In genomic region chr7:117435475-117436043, GRCh38 we compare ENCODE assay signal across 9 cellular contexts. TPM values are rescaled to one million over a fixed set of nuclear protein-coding genes. Genes with fewer than 3 reads are reported as not detected.
DNase-seq lines count a peak whose midpoint lies in the region; ATAC-seq, FAIRE-seq and TF ChIP-seq lines count a peak whose summit lies in the region.
"Had no signal": no experiment of that assay in that cellular context is flagged by ENCODE, and none has a peak within 500 bp of the region (broad histone marks: within the 10 kb centered on the region; RNA-seq: fewer than 3 reads in every experiment).

No MANE protein-coding gene starts in this region.

- H3K9ac ChIP-seq in H1 (replicated peaks in 1 of 4; ENCODE audit: extremely low read depth in 1 of 4, low read depth in 3 of 4, low read length in 3 of 4), result no peak overlapping the region

- DNase-seq in GM13977 (ENCODE audit: low spot score) (peak; percentile 60), H1 (ENCODE audit: low read depth in 1 of 2, low spot score in 2 of 2) (no peak), ovary (no peak)
- no peak for DNase-seq in stimulated activated CD4-positive, alpha-beta T cell treated with anti-CD3 and anti-CD28 coated beads, Interleukin-1b, Interleukin-23, amount 100 ng/mL, for 48 hours
- DNase-seq in activated CD4-positive, alpha-beta T cell treated with anti-CD3 and anti-CD28 coated beads for 48 hours, result no peak
- no peak for DNase-seq in effector CD4-positive, alpha-beta T cell
- DNase-seq: IMR-90 had no signal

- H3K27ac ChIP-seq in H1 (ENCODE audit: low read depth, low read length) (no peak overlapping the region), ovary (no peak overlapping the region)

- 0 out of 7 replicates have a peak, but pooled peaks cover 0 to 2% (median 0%) of the 10 kb centered on the region in 4 experiments for H3K4me1 ChIP-seq in H1 (replicated peaks in 1 of 4; ENCODE audit: control insufficient read depth in 3 of 4, insufficient read depth in 4 of 4, low read length in 3 of 4)
- no peaks in the 10 kb centered on the region for H3K4me1 ChIP-seq in ovary (ENCODE audit: insufficient read depth)

- no peaks in the 10 kb centered on the region for H3K36me3 ChIP-seq in H1 (ENCODE audit: control insufficient read depth in 2 of 4, insufficient read depth in 4 of 4, low read length in 3 of 4)
- no peaks in the 10 kb centered on the region for H3K36me3 ChIP-seq in ovary

- POLR2A ChIA-PET in H1 (lab: Charles Lee; ENCODE audit: partially characterized antibody), result no interaction called here

- H4K91ac ChIP-seq in H1 (replicated peaks; ENCODE audit: insufficient read length, low read length), result no peak overlapping the region

- H3K79me1 ChIP-seq in H1 (ENCODE audit: low read depth, low read length), result no peaks in the 10 kb centered on the region

- CTCF ChIA-PET in H1 (lab: Charles Lee; ENCODE audit: partially characterized antibody), result interaction anchor here (1.4 kb wide), 1 partner anchor 32 kb away, joined by 3 read pairs; no protein-coding TSS in a partner anchor

- no peak overlapping the region for H3K4me3 ChIP-seq in H1 (ENCODE audit: extremely low read depth in 1 of 4, insufficient read depth in 2 of 4, low read depth in 3 of 4, low read length in 4 of 4)
- H3K4me3 ChIP-seq in ovary, result no peak overlapping the region

- no peak overlapping the region for H3K14ac ChIP-seq in H1 (ENCODE audit: insufficient read length)

- no peaks in the 10 kb centered on the region for H3K23me2 ChIP-seq in H1 (ENCODE audit: low read depth, low read length)

- H3K56ac ChIP-seq in H1 (replicated peaks; ENCODE audit: insufficient read length, low read depth, low read length), result no peak overlapping the region

- H2AK5ac ChIP-seq in H1 (ENCODE audit: low read depth, low read length), result no peak overlapping the region

- H3K79me2 ChIP-seq in H1 (ENCODE audit: control insufficient read depth in 1 of 2, insufficient read depth in 2 of 2, low read length in 2 of 2), result no peaks in the 10 kb centered on the region

- H2BK12ac ChIP-seq in H1 (ENCODE audit: low read depth, low read length), result no peak overlapping the region

- H2AFZ ChIP-seq in H1 (ENCODE audit: low read length), result peak overlapping the region; percentile 66; the same call in 1 of the 2 replicates

- H3K4me2 ChIP-seq in H1 (ENCODE audit: insufficient read depth in 1 of 2, low read depth in 2 of 2, low read length in 2 of 2), result no peak overlapping the region

- no peak overlapping the region for H2BK120ac ChIP-seq in H1 (replicated peaks; ENCODE audit: low read depth, low read length)

- 90 to 100% methylated on average over 1 to 2 of the region's 2 CpGs for WGBS in H1 (ENCODE audit: extremely low coverage in 1 of 2, insufficient coverage in 1 of 2, insufficient read length in 1 of 2, insufficient replicate concordance in 2 of 2, low coverage in 1 of 2, low lambda C conversion rate in 2 of 2, missing lambda C conversion rate in 1 of 2), 2 experiments
- 59 to 63% (median 60%) methylated on average over 2 of the region's 2 CpGs for WGBS in ovary, 3 donors

- H3K9me3 ChIP-seq in H1 (ENCODE audit: insufficient read depth in 2 of 2, low read depth in 1 of 2, low read length in 1 of 2), result no peaks in the 10 kb centered on the region
- no peaks in the 10 kb centered on the region for H3K9me3 ChIP-seq in ovary

- in situ Hi-C loops in GM13977 (cut with MboI; ENCODE audit: low pct_unique_long_range_greater_than_20kb, low sequenced_read_pairs, unreplicated experiment), result no loop called here

- intact Hi-C loops in ovary (cut with DNase I), result no loop called here

- no peak for TF ChIP-seq RAD21 in H1 (IDR thresholded peaks at IDR 0.05 in 1 of 2, conservative IDR thresholded peaks at IDR 0.05 in 1 of 2; ENCODE audit: low read depth in 2 of 2, low read length in 2 of 2)

- TF ChIP-seq EP300 in H1 (IDR thresholded peaks at IDR 0.05; ENCODE audit: borderline replicate concordance in 1 of 2, low read depth in 2 of 2, low read length in 2 of 2) (no peak), ovary (IDR thresholded peaks at IDR 0.05) (no peak)

- H3K4ac ChIP-seq in H1 (replicated peaks; ENCODE audit: insufficient read length, low read depth, low read length), result no peak overlapping the region

- H3K27me3 ChIP-seq in H1 (replicated peaks in 1 of 4; ENCODE audit: control insufficient read depth in 3 of 4, extremely low read depth in 1 of 4, insufficient read depth in 3 of 4, low read length in 3 of 4) (no peaks in the 10 kb centered on the region), ovary (no peaks in the 10 kb centered on the region)

- no peak for FAIRE-seq in H1 (lab: Jason Lieb, UNC)

- no peak overlapping the region for H2BK20ac ChIP-seq in H1 (ENCODE audit: low read length)

- no peak overlapping the region for H4K8ac ChIP-seq in H1 (ENCODE audit: extremely low read depth, insufficient read depth, low read length)

- H4K20me1 ChIP-seq in H1 (replicated peaks in 1 of 2; ENCODE audit: control insufficient read depth in 1 of 2, insufficient read depth in 2 of 2, low read length in 2 of 2), result no peaks in the 10 kb centered on the region

- TF ChIP-seq CTCF in GM13977 (IDR thresholded peaks at IDR 0.05; ENCODE audit: extremely low read depth, insufficient read depth, missing control alignments), result no peak
- TF ChIP-seq CTCF in H1 (IDR thresholded peaks at IDR 0.05; ENCODE audit: control extremely low read depth in 1 of 3, insufficient read depth in 1 of 3, low read depth in 1 of 3, low read length in 3 of 3), result no peak
- TF ChIP-seq CTCF in ovary (IDR thresholded peaks at IDR 0.05), result no peak

- ATAC-seq in GM19468 (IDR thresholded peaks at IDR 0.05; ENCODE audit: extremely low read depth, unreplicated experiment) (peak; percentile 88), HG03108 (IDR thresholded peaks at IDR 0.05; ENCODE audit: unreplicated experiment) (peak; percentile 94)

- H2BK5ac ChIP-seq in H1 (ENCODE audit: low read depth, low read length), result no peak overlapping the region

- no peak overlapping the region for H2BK15ac ChIP-seq in H1 (ENCODE audit: low read length)

- H4K5ac ChIP-seq in H1 (ENCODE audit: insufficient read length, low read depth, low read length), result no peak overlapping the region

- TF ChIP-seq POLR2A in H1 (IDR thresholded peaks at IDR 0.05; ENCODE audit: control extremely low read depth in 1 of 2, low read depth in 2 of 2, low read length in 2 of 2), result no peak
- TF ChIP-seq POLR2A in ovary (IDR thresholded peaks at IDR 0.05), result no peak

- no peak overlapping the region for H3K18ac ChIP-seq in H1 (ENCODE audit: extremely low read depth, low read length)

- no peak overlapping the region for H3K23ac ChIP-seq in H1 (ENCODE audit: insufficient read length)

TF ChIP-seq in H1, 55 proteins besides CTCF, POLR2A, EP300 and RAD21 (continues in another document):
- TF ChIP-seq TAF1 (IDR thresholded peaks at IDR 0.05; ENCODE audit: low read depth, low read length), result no peak
- TF ChIP-seq BCL11A (IDR thresholded peaks at IDR 0.05; ENCODE audit: low read depth in 2 of 2, low read length in 2 of 2), result no peak
- no peak for TF ChIP-seq EGR1 (IDR thresholded peaks at IDR 0.05; ENCODE audit: borderline replicate concordance, low read depth, low read length)
- no peak for TF ChIP-seq NANOG (IDR thresholded peaks at IDR 0.05; ENCODE audit: insufficient read depth, low read depth, low read length, poor library complexity, severe bottlenecking)
- no peak for TF ChIP-seq E2F6 (IDR thresholded peaks at IDR 0.05)
- no peak for TF ChIP-seq ATF2 (IDR thresholded peaks at IDR 0.05; ENCODE audit: low read length)
- no peak for TF ChIP-seq RXRA (IDR thresholded peaks at IDR 0.05; ENCODE audit: insufficient read depth, low read depth, low read length)
- TF ChIP-seq PHF8 (conservative IDR thresholded peaks at IDR 0.05; ENCODE audit: low read depth, low read length), result no peak
- no peak for TF ChIP-seq SUZ12 (IDR thresholded peaks at IDR 0.05; ENCODE audit: low read length)

RNA-seq across cellular contexts. Expression of gene ASZ1, which starts 8.3 kb away (rescaled TPM):
- not detected in 2 replicates for total RNA-seq in H1 (2021; fragmentation: NEBNext Ultra II Directional; extraction: Animal tissue kit (Norgen Biotek cat#: 25700))
- polyA plus RNA-seq in H1 (2011; rRNA removed), result not detected in 2 replicates
- polyA plus RNA-seq in H1 (2011; cell fraction: cytosol; rRNA removed), result not detected
- not detected for polyA plus RNA-seq in H1 (2011; cell fraction: nucleus; rRNA removed)
- polyA plus RNA-seq in H1 (2012, experiment 1 of 2), result not detected in 4 replicates
- not detected for polyA plus RNA-seq in H1 (2012, experiment 2 of 2)
- not detected for polyA plus RNA-seq in H1 (2013, experiment 1 of 2)
- not detected for polyA plus RNA-seq in H1 (2013, experiment 2 of 2)
- polyA minus RNA-seq in H1 (2011; rRNA and poly(A)+ RNA removed), result not detected in 2 replicates
- polyA minus RNA-seq in H1 (2011; cell fraction: cytosol; rRNA and poly(A)+ RNA removed), result not detected
- polyA minus RNA-seq in H1 (2011; cell fraction: nucleus; rRNA and poly(A)+ RNA removed), result not detected
- total RNA-seq in ovary, result not detected
- not detected for polyA plus RNA-seq in ovary
- total RNA-seq: IMR-90 had no signal
- polyA plus RNA-seq: IMR-90 had no signal

RNA-seq across cellular contexts. Expression of gene CFTR, which starts 44.3 kb away (rescaled TPM):
- total RNA-seq in H1 (2021; fragmentation: NEBNext Ultra II Directional; extraction: Animal tissue kit (Norgen Biotek cat#: 25700)), result 1.2 and 1.7 TPM in 2 replicates
- polyA plus RNA-seq in H1 (2011; rRNA removed), result 0.27 and 1.6 TPM in 2 replicates
- 0.78 TPM for polyA plus RNA-seq in H1 (2011; cell fraction: cytosol; rRNA removed)
- polyA plus RNA-seq in H1 (2011; cell fraction: nucleus; rRNA removed), result 0.94 TPM
- polyA plus RNA-seq in H1 (2012, experiment 1 of 2), result 1.7 to 3.8 TPM (median 2.7 TPM) in 4 replicates
- 0.29 TPM for polyA plus RNA-seq in H1 (2012, experiment 2 of 2)
- polyA plus RNA-seq in H1 (2013, experiment 1 of 2), result 0.77 TPM
- 0.90 TPM for polyA plus RNA-seq in H1 (2013, experiment 2 of 2)
- polyA minus RNA-seq in H1 (2011; rRNA and poly(A)+ RNA removed), result 1.3 and 5.4 TPM in 2 replicates
- 0.59 TPM for polyA minus RNA-seq in H1 (2011; cell fraction: cytosol; rRNA and poly(A)+ RNA removed)
- 4.4 TPM for polyA minus RNA-seq in H1 (2011; cell fraction: nucleus; rRNA and poly(A)+ RNA removed)
- total RNA-seq in ovary, result 1 to 10 TPM in 2 of 7 donors, under 1 TPM in 4, not detected in 1; 0.12 to 2.4 (median 0.71) TPM
- not detected for polyA plus RNA-seq in ovary
